1 cellular context compared by ENCODE assay signal in genomic region chr2:208406474-208407451, GRCh38.
TF ChIP-seq lines count a peak whose summit lies in the region.

Gene PTH2R (plus strand): TSS chr2:208406792. CDS start chr2:208407044, 252 bp downstream.

TF ChIP-seq in K562, 482 proteins besides CTCF, POLR2A, EP300 and RAD21 (continued from another document):
- TF ChIP-seq MXD1 (CRISPR knock-in tag; IDR thresholded peaks at IDR 0.05; ENCODE audit: borderline replicate concordance, poor library complexity, severe bottlenecking), result no peak
- no peak for TF ChIP-seq CHCHD3 (CRISPR knock-in tag; IDR thresholded peaks at IDR 0.05)
- no peak for TF ChIP-seq OTX1 (CRISPR knock-in tag; IDR thresholded peaks at IDR 0.05)
- TF ChIP-seq ZNF175 (CRISPR knock-in tag; IDR thresholded peaks at IDR 0.05; ENCODE audit: low read depth), result no peak
- TF ChIP-seq ZNF589 (CRISPR knock-in tag; IDR thresholded peaks at IDR 0.05; ENCODE audit: low read depth), result no peak
- no peak for TF ChIP-seq NR2C2 (CRISPR knock-in tag; IDR thresholded peaks at IDR 0.05)
- no peak for TF ChIP-seq NR2C2 (tag; IDR thresholded peaks at IDR 0.05)
- no peak for TF ChIP-seq ZNF165 (CRISPR knock-in tag; IDR thresholded peaks at IDR 0.05; ENCODE audit: borderline replicate concordance)
- no peak for TF ChIP-seq SMAD2 (IDR thresholded peaks at IDR 0.05; ENCODE audit: low read depth, low read length)
- TF ChIP-seq ZNF347 (CRISPR knock-in tag; IDR thresholded peaks at IDR 0.05; ENCODE audit: low read depth), result no peak
- no peak for TF ChIP-seq LARP7 (IDR thresholded peaks at IDR 0.05)
- no peak for TF ChIP-seq ARID1B (IDR thresholded peaks at IDR 0.05)
- no peak for TF ChIP-seq MTF1 (CRISPR knock-in tag; IDR thresholded peaks at IDR 0.05; ENCODE audit: borderline replicate concordance)
- TF ChIP-seq CBFA2T2 (conservative IDR thresholded peaks at IDR 0.05), result no peak
- TF ChIP-seq L3MBTL2 (IDR thresholded peaks at IDR 0.05), result peak; percentile 61
- TF ChIP-seq MGA (IDR thresholded peaks at IDR 0.05), result peak; percentile 39; the same call in 1 of the 2 replicates
- no peak for TF ChIP-seq SRSF1 (IDR thresholded peaks at IDR 0.05; ENCODE audit: low read depth, low read length)
- TF ChIP-seq KLF13 (tag; IDR thresholded peaks at IDR 0.05; ENCODE audit: borderline replicate concordance, low read depth), result no peak
- TF ChIP-seq ZFX (CRISPR knock-in tag; IDR thresholded peaks at IDR 0.05), result peak; percentile 25; the same call in 1 of the 2 replicates
- no peak for TF ChIP-seq ZNF384 (IDR thresholded peaks at IDR 0.05; ENCODE audit: low read depth, low read length)
- peak; percentile 13 to 88 for TF ChIP-seq E2F6 (IDR thresholded peaks at IDR 0.05; ENCODE audit: borderline replicate concordance in 1 of 2, extremely low read depth in 1 of 2, insufficient read depth in 1 of 2, insufficient read length in 1 of 2, low read depth in 1 of 2, low read length in 1 of 2, poor library complexity in 1 of 2, severe bottlenecking in 1 of 2)
